Comparison of ENCODE assay signal across 1 cellular context in genomic region chr15:48642795-48643194, GRCh38.
TF ChIP-seq lines count a peak whose summit lies in the region.

No MANE protein-coding gene starts in this region.

TF ChIP-seq in endothelial cell of umbilical vein, 7 proteins besides CTCF, POLR2A, EP300 and RAD21:
- no peak for TF ChIP-seq GATA2 (IDR thresholded peaks at IDR 0.05; ENCODE audit: insufficient read depth, insufficient read length, low read depth, low read length)
- TF ChIP-seq MAX (IDR thresholded peaks at IDR 0.05; ENCODE audit: insufficient read depth, insufficient read length): no peak
- no peak for TF ChIP-seq MYC (IDR thresholded peaks at IDR 0.05; ENCODE audit: low read depth, low read length)
- no peak for TF ChIP-seq EZH2 (IDR thresholded peaks at IDR 0.05; ENCODE audit: borderline replicate concordance, low read depth, low read length, severe bottlenecking)
- no peak for TF ChIP-seq JUN (IDR thresholded peaks at IDR 0.05; ENCODE audit: borderline replicate concordance, insufficient read depth, insufficient read length, low read depth)
- no peak for TF ChIP-seq FOS (IDR thresholded peaks at IDR 0.05; ENCODE audit: borderline replicate concordance, insufficient read depth, low read length)
- TF ChIP-seq POLR2AphosphoS5 (IDR thresholded peaks at IDR 0.05; ENCODE audit: insufficient read depth, low read depth, low read length): no peak
